In genomic region chr4:152363904-152364303, GRCh38 we compare ENCODE assay signal across 18 cellular contexts.
A peak's percentile ranks its signal among the peaks of the same experiment; 100 is the strongest.
DNase-seq lines count a peak whose midpoint lies in the region; ATAC-seq and TF ChIP-seq lines count a peak whose summit lies in the region.
"Had no signal": no experiment of that assay in that cellular context is flagged by ENCODE, and none has a peak within 500 bp of the region (broad histone marks: within the 10 kb centered on the region; RNA-seq: fewer than 3 reads in every experiment).

No MANE protein-coding gene starts in this region.

- no peak overlapping the region for H3K4me2 ChIP-seq in Karpas-422 (ENCODE audit: low read depth, low read length, poor library complexity, severe bottlenecking)
- H3K4me2 ChIP-seq: A549 had no signal

- no peaks in the 10 kb centered on the region for H3K9me2 ChIP-seq in Karpas-422 (replicated peaks; ENCODE audit: insufficient read depth, low read length)

- intact Hi-C loops in Right ventricle myocardium superior (cut with DNase I) = no loop called here
- intact Hi-C loops in left cardiac atrium (cut with DNase I) = no loop called here
- intact Hi-C loops in left ventricle myocardium superior (cut with micrococcal nuclease) = no loop called here
- intact Hi-C loops in cardiac septum (cut with DNase I) = no loop called here
- intact Hi-C loops in psoas muscle (cut with DNase I) = no loop called here

- peak overlapping the region; percentile 69 for H3K27ac ChIP-seq in psoas muscle
- no peak overlapping the region for H3K27ac ChIP-seq in Karpas-422 (ENCODE audit: low read length)
- H3K27ac ChIP-seq: 22Rv1, A549, C4-2B had no signal

- H3K9ac ChIP-seq in Karpas-422 (ENCODE audit: low read length) = no peak overlapping the region

- no peak overlapping the region for H2AFZ ChIP-seq in Karpas-422 (ENCODE audit: low read length)

- no peak for TF ChIP-seq CTCF in psoas muscle (IDR thresholded peaks at IDR 0.05)

- no peaks in the 10 kb centered on the region for H3K36me3 ChIP-seq in psoas muscle (ENCODE audit: insufficient read depth in 1 of 2, low read depth in 1 of 2)
- no peaks in the 10 kb centered on the region for H3K36me3 ChIP-seq in Karpas-422 (ENCODE audit: insufficient read depth, low read length)

- no peaks in the 10 kb centered on the region for H3K27me3 ChIP-seq in psoas muscle (ENCODE audit: insufficient read depth in 3 of 3, low read length in 2 of 3)
- H3K27me3 ChIP-seq in Karpas-422 (ENCODE audit: low read length) = no peaks in the 10 kb centered on the region

- peak; percentile 76 for ATAC-seq in Right ventricle myocardium superior (ENCODE audit: poor library complexity)
- no peak for ATAC-seq in left cardiac atrium
- ATAC-seq in left ventricle myocardium superior = peak; percentile 72
- ATAC-seq in psoas muscle = peak; percentile 54 to 79 (median 66)
- ATAC-seq in HG02981 (IDR thresholded peaks at IDR 0.05; ENCODE audit: unreplicated experiment) = no peak
- ATAC-seq: A549, HCT116 had no signal

- DNase-seq in Right ventricle myocardium superior (no peak), left cardiac atrium (no peak), left ventricle myocardium superior (no peak), cardiac septum (ENCODE audit: low spot score) (no peak), psoas muscle (no peak), Karpas-422 (no peak)
- DNase-seq: AML-193; Caco-2; CD4-positive, alpha-beta T cell; DMS79; GDM1; GOT3; H7 had no signal

- H3K4me1 ChIP-seq in psoas muscle = peaks cover 16% of the 10 kb centered on the region
- no peaks in the 10 kb centered on the region for H3K4me1 ChIP-seq in Karpas-422 (ENCODE audit: low read length)
- H3K4me1 ChIP-seq: Caco-2 had no signal

- no peaks in the 10 kb centered on the region for H3K79me2 ChIP-seq in Karpas-422 (ENCODE audit: low read length)

- peaks cover 31% of the 10 kb centered on the region for H4K20me1 ChIP-seq in Karpas-422 (ENCODE audit: insufficient read depth, low read depth, low read length)

- H3K9me3 ChIP-seq in psoas muscle = peaks cover 8% of the 10 kb centered on the region
- H3K9me3 ChIP-seq in Karpas-422 (ENCODE audit: low read length) = no peaks in the 10 kb centered on the region
- H3K9me3 ChIP-seq: A549, Caco-2 had no signal

- H3K4me3 ChIP-seq in psoas muscle = peak overlapping the region; percentile 5
- H3K4me3 ChIP-seq in Karpas-422 (ENCODE audit: low read length) = no peak overlapping the region
- H3K4me3 ChIP-seq: A549 had no signal

- WGBS in psoas muscle, 3 donors = 34 to 50% (median 44%) methylated on average over 2 of the region's 2 CpGs

Comparison
In these comparisons a context has a peak if more than half of its experiments do, and no peak if none do; other contexts are left out.
1. ATAC-seq: peak in Right ventricle myocardium superior (single experiment), left ventricle myocardium superior (single experiment) and psoas muscle (4 of 4); none in left cardiac atrium (0 of 2) and HG02981 (single experiment).